12 cellular contexts compared by ENCODE assay signal in genomic region chr3:30124435-30125390, GRCh38.
DNase-seq lines count a peak whose midpoint lies in the region; ATAC-seq and TF ChIP-seq lines count a peak whose summit lies in the region.
"Had no signal": no experiment of that assay in that cellular context is flagged by ENCODE, and none has a peak within 500 bp of the region (broad histone marks: within the 10 kb centered on the region; RNA-seq: fewer than 3 reads in every experiment).

No MANE protein-coding gene starts in this region.

- no peaks in the 10 kb centered on the region for H4K20me1 ChIP-seq in DND-41 (ENCODE audit: insufficient read depth, low read length)

- no peaks in the 10 kb centered on the region for H3K4me1 ChIP-seq in DND-41 (ENCODE audit: insufficient read depth, low read length)
- H3K4me1 ChIP-seq in HUES6 (ENCODE audit: control insufficient read depth, insufficient read depth, low read length): no peaks in the 10 kb centered on the region
- H3K4me1 ChIP-seq: Peyer's patch had no signal

- no peak overlapping the region for H3K4me2 ChIP-seq in DND-41 (ENCODE audit: insufficient read depth, low read length)

- DNase-seq in DND-41: no peak
- peak; percentile 90 for DNase-seq in astrocyte of the hippocampus (ENCODE audit: low read depth, low spot score)
- peak; percentile 1 for DNase-seq in kidney glomerular epithelial cell (lab: John Stamatoyannopoulos, UW)
- no peak for DNase-seq in T1000 (lab: John Stamatoyannopoulos, UW)
- DNase-seq in NCI-H510A (lab: John Stamatoyannopoulos, UW): no peak
- DNase-seq in cerebellar nuclear complex (lab: John Stamatoyannopoulos, UW): no peak
- no peak for DNase-seq in GDM1 (lab: John Stamatoyannopoulos, UW)
- DNase-seq: Calu3, erythroblast, NCI-H1048, Peyer's patch had no signal

- no peak for TF ChIP-seq CTCF in DND-41 (IDR thresholded peaks at IDR 0.05; ENCODE audit: borderline replicate concordance, extremely low read depth, low read length, poor library complexity, severe bottlenecking)

- no peak overlapping the region for H3K9ac ChIP-seq in DND-41 (ENCODE audit: low read depth, low read length)
- H3K9ac ChIP-seq in HUES6 (ENCODE audit: low read length): peak overlapping the region; percentile 26

- H3K9me3 ChIP-seq in DND-41 (ENCODE audit: insufficient read depth, low read length, severe bottlenecking) (no peaks in the 10 kb centered on the region), HUES6 (ENCODE audit: control insufficient read depth, insufficient read depth, low read depth, low read length) (peaks cover 8% of the 10 kb centered on the region)
- H3K9me3 ChIP-seq: Peyer's patch had no signal

- H3K4me3 ChIP-seq in DND-41 (ENCODE audit: low read depth in 1 of 2, low read length in 2 of 2) (no peak overlapping the region), HUES6 (ENCODE audit: low read depth, low read length) (no peak overlapping the region)
- H3K4me3 ChIP-seq: Peyer's patch had no signal

- no peaks in the 10 kb centered on the region for H3K27me3 ChIP-seq in DND-41 (ENCODE audit: insufficient read depth, low read length, poor library complexity)
- no peaks in the 10 kb centered on the region for H3K27me3 ChIP-seq in HUES6 (ENCODE audit: control insufficient read depth, insufficient read depth, low read length)
- H3K27me3 ChIP-seq: Peyer's patch had no signal

- H3K79me2 ChIP-seq in DND-41 (ENCODE audit: insufficient read depth, low read length): no peaks in the 10 kb centered on the region

- ATAC-seq in DND-41 (ENCODE audit: insufficient read depth, low read depth): 0 out of 3 replicates have a peak, but pooled peaks have one; percentile 37

- no peaks in the 10 kb centered on the region for H3K36me3 ChIP-seq in DND-41 (ENCODE audit: insufficient read depth, low read length)
- H3K36me3 ChIP-seq in HUES6 (ENCODE audit: control insufficient read depth, insufficient read depth, low read length): no peaks in the 10 kb centered on the region
- H3K36me3 ChIP-seq: Peyer's patch had no signal

- no peak overlapping the region for H2AFZ ChIP-seq in DND-41 (ENCODE audit: low read depth, low read length)

- H3K27ac ChIP-seq in DND-41 (ENCODE audit: low read length) (no peak overlapping the region), HUES6 (ENCODE audit: low read depth, low read length) (no peak overlapping the region)
- H3K27ac ChIP-seq: Peyer's patch had no signal

Comparison
In these comparisons a context has a peak if more than half of its experiments do, and no peak if none do; other contexts are left out.
1. DNase-seq: peak in astrocyte of the hippocampus (single experiment) and kidney glomerular epithelial cell (single experiment); none in DND-41 (single experiment), T1000 (single experiment), NCI-H510A (single experiment), cerebellar nuclear complex (0 of 2) and GDM1 (single experiment).